Comparison of ENCODE assay signal across 9 cellular contexts in the genomic region with DNA sequence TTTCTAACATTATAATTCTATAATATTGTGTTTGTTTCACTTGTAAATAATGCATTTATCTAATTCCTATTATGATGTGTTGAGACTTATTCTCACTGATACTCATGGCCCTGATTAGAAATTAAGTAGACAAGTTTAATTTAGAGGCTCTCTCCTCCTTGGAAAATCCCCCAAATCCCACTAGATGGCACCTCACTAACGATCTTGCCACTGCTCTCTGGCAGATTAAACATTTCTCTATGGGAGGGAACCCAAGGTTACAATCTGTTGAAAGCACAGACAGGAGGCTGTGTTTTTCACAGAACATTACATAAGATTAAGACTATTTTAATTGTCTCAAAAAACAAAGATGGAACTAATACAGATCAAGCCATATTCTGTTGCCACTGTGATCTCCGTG.
DNase-seq lines count a peak whose midpoint lies in the region; ATAC-seq, FAIRE-seq and TF ChIP-seq lines count a peak whose summit lies in the region.
"Had no signal": no experiment of that assay in that cellular context is flagged by ENCODE, and none has a peak within 500 bp of the region (broad histone marks: within the 10 kb centered on the region; RNA-seq: fewer than 3 reads in every experiment).

No MANE protein-coding gene starts in this region.

- intact Hi-C loops in body of pancreas (cut with DNase I) (no loop called here), pancreas (cut with DNase I) (no loop called here)

- 5 to 12% methylated on average over 2 of the region's 2 CpGs for WGBS in body of pancreas, 2 donors
- 5 to 11% methylated on average over 2 of the region's 2 CpGs for WGBS in pancreas, 2 donors

- no peaks in the 10 kb centered on the region for H3K9me3 ChIP-seq in body of pancreas
- no peaks in the 10 kb centered on the region for H3K9me3 ChIP-seq in pancreas

- TF ChIP-seq POLR2A in body of pancreas (IDR thresholded peaks at IDR 0.05), result no peak

- H3K4me1 ChIP-seq in body of pancreas, result peaks cover 3% of the 10 kb centered on the region
- H3K4me1 ChIP-seq in pancreas, result no peaks in the 10 kb centered on the region

- ATAC-seq in body of pancreas (peak; percentile 48), pancreas (peak in 3 of 4 donors; percentile 64 to 79 (median 69)), GM19035 (IDR thresholded peaks at IDR 0.05; ENCODE audit: unreplicated experiment) (no peak)

- no peak for FAIRE-seq in pancreas (lab: Jason Lieb, UNC)
- FAIRE-seq: A204.1 had no signal

- peak; percentile 71 for DNase-seq in DMS 273 (lab: John Stamatoyannopoulos, UW; ENCODE audit: unreplicated experiment)
- no peak for DNase-seq in DMS 273 treated with DMSO at 0.1 percent for 48 hours (lab: John Stamatoyannopoulos, UW)
- DNase-seq in NCI-H2171 (lab: John Stamatoyannopoulos, UW), result peak; percentile 50
- DNase-seq in body of pancreas, result peak in 2 of 4 donors; percentile 5 to 8
- peak in 1 of 6 donors; percentile 2 for DNase-seq in pancreas
- DNase-seq in activated T-cell treated with anti-CD3 and anti-CD28 coated beads, Interleukin-2, amount 50 U/mL, for 1 hour, result no peak
- DNase-seq in AG08395 (ENCODE audit: low spot score), result no peak

- H3K27ac ChIP-seq in body of pancreas, result no peak overlapping the region
- H3K27ac ChIP-seq in pancreas, result no peak overlapping the region

- H3K27me3 ChIP-seq in body of pancreas, result no peaks in the 10 kb centered on the region
- H3K27me3 ChIP-seq in pancreas, result no peaks in the 10 kb centered on the region

- H3K4me3 ChIP-seq in body of pancreas (no peak overlapping the region), pancreas (no peak overlapping the region)

- peak in 3 of 7 experiments; percentile 8 to 41 (median 16) for TF ChIP-seq CTCF in body of pancreas (IDR thresholded peaks at IDR 0.05)
- TF ChIP-seq CTCF in pancreas (IDR thresholded peaks at IDR 0.05), result no peak

- H3K36me3 ChIP-seq in body of pancreas (replicated peaks in 1 of 2; ENCODE audit: insufficient read depth in 1 of 2, low read depth in 2 of 2) (no peaks in the 10 kb centered on the region), pancreas (no peaks in the 10 kb centered on the region)

Comparison
In these comparisons a context has a peak if more than half of its experiments do, and no peak if none do; other contexts are left out.
1. DNase-seq: peak in DMS 273 (single experiment) and NCI-H2171 (single experiment); none in DMS 273 treated with DMSO at 0.1 percent for 48 hours (single experiment), activated T-cell treated with anti-CD3 and anti-CD28 coated beads, Interleukin-2, amount 50 U/mL, for 1 hour (single experiment) and AG08395 (single experiment).